Comparison of ENCODE assay signal across 26 cellular contexts in genomic region chr14:104554608-104555401, GRCh38. TPM values are rescaled to one million over a fixed set of nuclear protein-coding genes. Genes with fewer than 3 reads are reported as not detected.
DNase-seq lines count a peak whose midpoint lies in the region; FAIRE-seq and TF ChIP-seq lines count a peak whose summit lies in the region.
"Had no signal": no experiment of that assay in that cellular context is flagged by ENCODE, and none has a peak within 500 bp of the region (broad histone marks: within the 10 kb centered on the region; RNA-seq: fewer than 3 reads in every experiment).

No MANE protein-coding gene starts in this region.

- H3K9me3 ChIP-seq in cardiac muscle cell (ENCODE audit: low read depth) (no peaks in the 10 kb centered on the region), right atrium auricular region (no peaks in the 10 kb centered on the region)
- H3K9me3 ChIP-seq: tibial nerve had no signal

- FAIRE-seq in GM12891 (lab: Jason Lieb, UNC) = no peak
- FAIRE-seq: bronchial epithelial cell, H54 had no signal

- DNase-seq in cardiac muscle cell (ENCODE audit: low read depth in 1 of 2, low spot score in 1 of 2) (peak; percentile 11 to 44), right atrium auricular region (ENCODE audit: low spot score) (no peak), chondrocyte (ENCODE audit: low spot score) (peak; percentile 56), NOMO-1 treated with dmso at 0.1 percent for 144 hours (lab: John Stamatoyannopoulos, UW; ENCODE audit: unreplicated experiment) (no peak), GM12891 (ENCODE audit: insufficient read length, low spot score) (no peak), Kasumi-1 (lab: John Stamatoyannopoulos, UW) (no peak)
- DNase-seq in activated T-cell treated with anti-CD3 and anti-CD28 coated beads, Interleukin-2, amount 50 U/mL, for 1 hour = no peak
- DNase-seq: ACHN; activated CD8-positive, alpha-beta T cell treated with anti-CD3 and anti-CD28 coated beads for 36 hours; activated T-cell treated with anti-CD3 and anti-CD28 coated beads, Interleukin-2, amount 50 U/mL, for 48 hours; CD8-positive, alpha-beta T cell; foreskin melanocyte; NCI-H1930; stimulated activated naive CD4-positive, alpha-beta T cell had no signal

- H3K9me3 Mint-ChIP-seq in chondrocyte (ENCODE audit: low read depth) = no peaks in the 10 kb centered on the region
- no peaks in the 10 kb centered on the region for H3K9me3 Mint-ChIP-seq in nephron
- H3K9me3 Mint-ChIP-seq: activated CD8-positive, alpha-beta T cell treated with anti-CD3 and anti-CD28 coated beads for 36 hours; CD8-positive, alpha-beta T cell had no signal

- no peak for TF ChIP-seq CTCF in cardiac muscle cell (IDR thresholded peaks at IDR 0.05; ENCODE audit: low read depth, low read length)
- TF ChIP-seq CTCF in right atrium auricular region (IDR thresholded peaks at IDR 0.05) = no peak
- TF ChIP-seq CTCF in chondrocyte (IDR thresholded peaks at IDR 0.05) = no peak
- no peak for TF ChIP-seq CTCF in nephron (IDR thresholded peaks at IDR 0.05; ENCODE audit: unreplicated experiment in 3 of 3)

- H3K4me3 Mint-ChIP-seq in chondrocyte (ENCODE audit: unreplicated experiment) (no peak overlapping the region), nephron (no peak overlapping the region)
- H3K4me3 Mint-ChIP-seq: activated CD8-positive, alpha-beta T cell treated with anti-CD3 and anti-CD28 coated beads for 36 hours; CD8-positive, alpha-beta T cell had no signal

- no peak overlapping the region for H3K4me3 ChIP-seq in cardiac muscle cell
- no peak overlapping the region for H3K4me3 ChIP-seq in right atrium auricular region
- H3K4me3 ChIP-seq: dorsolateral prefrontal cortex, tibial nerve had no signal

- H3K36me3 ChIP-seq in cardiac muscle cell = no peaks in the 10 kb centered on the region
- no peaks in the 10 kb centered on the region for H3K36me3 ChIP-seq in right atrium auricular region
- H3K36me3 ChIP-seq: tibial nerve had no signal

- H3K36me3 Mint-ChIP-seq in chondrocyte (ENCODE audit: low read depth) (no peaks in the 10 kb centered on the region), nephron (ENCODE audit: low read depth) (no peaks in the 10 kb centered on the region)
- H3K36me3 Mint-ChIP-seq: CD8-positive, alpha-beta T cell; IgD-negative memory B cell had no signal

- H3K4me1 ChIP-seq in cardiac muscle cell (ENCODE audit: low read depth) (no peaks in the 10 kb centered on the region), right atrium auricular region (no peaks in the 10 kb centered on the region)
- H3K4me1 ChIP-seq: parathyroid adenoma, tibial nerve had no signal

- no peak for TF ChIP-seq POLR2A in GM12891 (IDR thresholded peaks at IDR 0.05; ENCODE audit: low read depth, low read length)

- H3K4me1 Mint-ChIP-seq in chondrocyte (ENCODE audit: low read depth) (no peaks in the 10 kb centered on the region), nephron (peaks cover 14% of the 10 kb centered on the region)
- H3K4me1 Mint-ChIP-seq: IgD-negative memory B cell had no signal

- no peak overlapping the region for H3K27ac Mint-ChIP-seq in chondrocyte (ENCODE audit: unreplicated experiment)
- peak overlapping the region in 2 of 3 experiments; percentile 48 to 71 for H3K27ac Mint-ChIP-seq in nephron
- H3K27ac Mint-ChIP-seq: activated CD8-positive, alpha-beta T cell treated with anti-CD3 and anti-CD28 coated beads for 36 hours; CD8-positive, alpha-beta T cell; IgD-negative memory B cell had no signal

- no peak overlapping the region for H3K27ac ChIP-seq in cardiac muscle cell
- H3K27ac ChIP-seq in right atrium auricular region = no peak overlapping the region
- H3K27ac ChIP-seq: dorsolateral prefrontal cortex, HL-60, parathyroid adenoma, RWPE1, tibial nerve had no signal

- peaks cover 34% of the 10 kb centered on the region for H3K27me3 Mint-ChIP-seq in chondrocyte (ENCODE audit: low read depth)
- H3K27me3 Mint-ChIP-seq in nephron (ENCODE audit: low read depth) = peaks cover 40% of the 10 kb centered on the region
- H3K27me3 Mint-ChIP-seq: activated CD8-positive, alpha-beta T cell treated with anti-CD3 and anti-CD28 coated beads for 36 hours had no signal

- H3K27me3 ChIP-seq in cardiac muscle cell (no peaks in the 10 kb centered on the region), right atrium auricular region (no peaks in the 10 kb centered on the region)

TF ChIP-seq in GM12891, 5 proteins besides CTCF, POLR2A, EP300 and RAD21:
- TF ChIP-seq TAF1 (IDR thresholded peaks at IDR 0.05; ENCODE audit: low read depth, low read length) = no peak
- no peak for TF ChIP-seq PAX5 (IDR thresholded peaks at IDR 0.05; ENCODE audit: insufficient read depth, low read length, severe bottlenecking)
- no peak for TF ChIP-seq POU2F2 (IDR thresholded peaks at IDR 0.05; ENCODE audit: low read depth, low read length)
- TF ChIP-seq POLR2AphosphoS5 (IDR thresholded peaks at IDR 0.05; ENCODE audit: low read depth, low read length) = no peak
- no peak for TF ChIP-seq SPI1 (IDR thresholded peaks at IDR 0.05; ENCODE audit: low read depth, low read length)

RNA-seq across cellular contexts. Expression of gene C14orf180, which starts 24.8 kb away (rescaled TPM):
- total RNA-seq in cardiac muscle cell (17.1 and 18.4 TPM in 2 replicates), right atrium auricular region (100 to 1,000 TPM in 1 of 2 donors, 10 to 100 TPM in 1; 59.5 to 135 TPM), chondrocyte (not detected in 3 replicates)
- 13.3 and 19.7 TPM in 2 replicates for polyA plus RNA-seq in cardiac muscle cell
- polyA plus RNA-seq in GM12891 (2012; ENCODE audit: low read depth, missing spikeins) = not detected
- total RNA-seq: activated CD8-positive, alpha-beta T cell treated with anti-CD3 and anti-CD28 coated beads for 36 hours; bronchial epithelial cell; CD8-positive, alpha-beta T cell; Daoy; epithelial cell of proximal tubule; T-helper 1 cell treated with Interleukin-12 subunit alpha and Interleukin-12 subunit beta and Interleukin-4 antibody, amounts not matched to agents 30 ng/mL and 1 ng/mL, for 36 hours had no signal
- polyA plus RNA-seq: IgD-negative memory B cell had no signal

RNA-seq across cellular contexts. Expression of gene TMEM179, which starts 49.8 kb away (rescaled TPM):
- total RNA-seq in cardiac muscle cell (3.6 and 6.9 TPM in 2 replicates), right atrium auricular region (1 to 10 TPM in 1 of 2 donors, under 1 TPM in 1; 0.52 to 2.2 TPM), chondrocyte (0.54 to 1.2 TPM (median 0.75 TPM) in 3 replicates)
- 4.7 and 8.6 TPM in 2 replicates for polyA plus RNA-seq in cardiac muscle cell
- polyA plus RNA-seq in GM12891 (2012; ENCODE audit: low read depth, missing spikeins) = not detected
- total RNA-seq: activated CD8-positive, alpha-beta T cell treated with anti-CD3 and anti-CD28 coated beads for 36 hours; bronchial epithelial cell; CD8-positive, alpha-beta T cell; epithelial cell of proximal tubule had no signal
- polyA plus RNA-seq: IgD-negative memory B cell had no signal

Comparison
In these comparisons a context has a peak if more than half of its experiments do, and no peak if none do; other contexts are left out.
1. DNase-seq: peak in cardiac muscle cell (2 of 2) and chondrocyte (single experiment); none in right atrium auricular region (single experiment), NOMO-1 treated with dmso at 0.1 percent for 144 hours (single experiment), GM12891 (single experiment), Kasumi-1 (0 of 2) and activated T-cell treated with anti-CD3 and anti-CD28 coated beads, Interleukin-2, amount 50 U/mL, for 1 hour (single experiment).
2. RNA of gene C14orf180, which starts 24.8 kb away (total RNA-seq): 59.5 to 135 TPM in right atrium auricular region and 17.1 to 18.4 TPM in cardiac muscle cell; not detected in chondrocyte; every median in the first group is over 10 times any median in the second.